ENCODE assay signal across 8 cellular contexts in genomic region chr1:66332524-66332853, GRCh38.
A peak's percentile ranks its signal among the peaks of the same experiment; 100 is the strongest.
DNase-seq lines count a peak whose midpoint lies in the region; ATAC-seq, FAIRE-seq and TF ChIP-seq lines count a peak whose summit lies in the region.

No MANE protein-coding gene starts in this region.

- FAIRE-seq in HTR-8/SVneo (lab: Jason Lieb, UNC): no peak

- H3K27me3 ChIP-seq in MG63 (no peaks in the 10 kb centered on the region), neuron (ENCODE audit: insufficient read depth, low read length) (no peaks in the 10 kb centered on the region)

- H3K27ac ChIP-seq in C4-2B: peak overlapping the region; percentile 8; the same call in 1 of the 2 replicates
- peak overlapping the region; percentile 60 for H3K27ac ChIP-seq in epithelial cell of prostate

- peak overlapping the region; percentile 33 for H2AFZ ChIP-seq in neuron (ENCODE audit: low read depth, low read length)

- no peak for TF ChIP-seq CTCF in C4-2B (conservative IDR thresholded peaks at IDR 0.05)

- ATAC-seq in HG02840 (IDR thresholded peaks at IDR 0.05; ENCODE audit: low FRiP score, unreplicated experiment) (no peak), HG03175 (IDR thresholded peaks at IDR 0.05; ENCODE audit: unreplicated experiment) (no peak)

- DNase-seq in MG63 (no peak), epithelial cell of prostate (ENCODE audit: low read depth, low spot score) (no peak), NCI-H146 (lab: John Stamatoyannopoulos, UW) (no peak), HTR-8/SVneo (ENCODE audit: insufficient read length, low spot score) (no peak)

- H3K9me3 ChIP-seq in MG63 (no peaks in the 10 kb centered on the region), neuron (ENCODE audit: low read length) (no peaks in the 10 kb centered on the region)

- H3K4me3 ChIP-seq in MG63: peak overlapping the region; percentile 60
- H3K4me3 ChIP-seq in neuron (ENCODE audit: low read length): peak overlapping the region; percentile 62

- H3K36me3 ChIP-seq in MG63: 0 out of 2 replicates have a peak, but pooled peaks cover 3% of the 10 kb centered on the region
- H3K36me3 ChIP-seq in neuron (ENCODE audit: insufficient read depth, low read length): no peaks in the 10 kb centered on the region

- H3K4me1 ChIP-seq in neuron (ENCODE audit: insufficient read depth, low read length): peaks cover 54% of the 10 kb centered on the region
